1 cellular context compared by ENCODE assay signal in genomic region chr3:4421121-4421520, GRCh38.
A peak's percentile ranks its signal among the peaks of the same experiment; 100 is the strongest.
TF ChIP-seq lines count a peak whose summit lies in the region.

No MANE protein-coding gene starts in this region.

TF ChIP-seq in K562, 482 proteins besides CTCF, POLR2A, EP300 and RAD21 (continued from another document and continues in another):
- TF ChIP-seq, protein P1, sequence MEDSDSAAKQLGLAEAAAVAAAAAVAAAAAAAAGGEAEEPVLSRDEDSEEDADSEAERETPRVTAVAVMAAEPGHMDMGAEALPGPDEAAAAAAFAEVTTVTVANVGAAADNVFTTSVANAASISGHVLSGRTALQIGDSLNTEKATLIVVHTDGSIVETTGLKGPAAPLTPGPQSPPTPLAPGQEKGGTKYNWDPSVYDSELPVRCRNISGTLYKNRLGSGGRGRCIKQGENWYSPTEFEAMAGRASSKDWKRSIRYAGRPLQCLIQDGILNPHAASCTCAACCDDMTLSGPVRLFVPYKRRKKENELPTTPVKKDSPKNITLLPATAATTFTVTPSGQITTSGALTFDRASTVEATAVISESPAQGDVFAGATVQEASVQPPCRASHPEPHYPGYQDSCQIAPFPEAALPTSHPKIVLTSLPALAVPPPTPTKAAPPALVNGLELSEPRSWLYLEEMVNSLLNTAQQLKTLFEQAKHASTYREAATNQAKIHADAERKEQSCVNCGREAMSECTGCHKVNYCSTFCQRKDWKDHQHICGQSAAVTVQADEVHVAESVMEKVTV (CRISPR knock-in tag; IDR thresholded peaks at IDR 0.05): no peak
- TF ChIP-seq EP400 (IDR thresholded peaks at IDR 0.05) (no peak), ZNF280B (CRISPR knock-in tag; IDR thresholded peaks at IDR 0.05) (no peak), SMAD1 (IDR thresholded peaks at IDR 0.05; ENCODE audit: low read depth, low read length, partially characterized antibody) (no peak), ZNF592 (IDR thresholded peaks at IDR 0.05) (peak; percentile 34; the same call in 1 of the 2 replicates), SRSF9 (IDR thresholded peaks at IDR 0.05; ENCODE audit: borderline replicate concordance, low read depth, low read length) (no peak), E2F1 (CRISPR knock-in tag; IDR thresholded peaks at IDR 0.05) (no peak), PHB (CRISPR knock-in tag; IDR thresholded peaks at IDR 0.05) (no peak), ZNF444 (CRISPR knock-in tag; IDR thresholded peaks at IDR 0.05) (no peak), THRAP3 (IDR thresholded peaks at IDR 0.05; ENCODE audit: borderline replicate concordance) (no peak), RFX7 (CRISPR knock-in tag; IDR thresholded peaks at IDR 0.05) (no peak), FOXJ3 (CRISPR knock-in tag; IDR thresholded peaks at IDR 0.05) (no peak), ZNF57 (CRISPR knock-in tag; IDR thresholded peaks at IDR 0.05) (no peak), FOXK2 (conservative IDR thresholded peaks at IDR 0.05 in 1 of 2, IDR thresholded peaks at IDR 0.05 in 1 of 2; ENCODE audit: low read depth in 2 of 2) (peak in 1 of 2 experiments; percentile 30; a peak in 2 of 4 replicates), NR2C1 (IDR thresholded peaks at IDR 0.05) (no peak), NR2C1 (tag; IDR thresholded peaks at IDR 0.05) (peak; percentile 36; the same call in 1 of the 2 replicates), PCBP2 (IDR thresholded peaks at IDR 0.05; ENCODE audit: low read depth, low read length, poor library complexity, severe bottlenecking) (no peak), STAT5B (CRISPR knock-in tag; IDR thresholded peaks at IDR 0.05) (no peak), ZNF584 (CRISPR knock-in tag; IDR thresholded peaks at IDR 0.05; ENCODE audit: low read depth) (no peak), CBFA2T3 (IDR thresholded peaks at IDR 0.05) (peak; percentile 44; the same call in 1 of the 2 replicates), EWSR1 (IDR thresholded peaks at IDR 0.05; ENCODE audit: borderline replicate concordance, low read depth, partially characterized antibody) (no peak), TRIM28 (IDR thresholded peaks at IDR 0.05) (no peak), NR3C1 (CRISPR knock-in tag; IDR thresholded peaks at IDR 0.05) (no peak), ZNF253 (CRISPR knock-in tag; conservative IDR thresholded peaks at IDR 0.05) (no peak), MIER1 (IDR thresholded peaks at IDR 0.05; ENCODE audit: low read depth) (no peak), SPI1 (IDR thresholded peaks at IDR 0.05; ENCODE audit: borderline replicate concordance, low read depth, low read length) (no peak), DACH1 (IDR thresholded peaks at IDR 0.05; ENCODE audit: partially characterized antibody) (no peak), NR2C2 (CRISPR knock-in tag; IDR thresholded peaks at IDR 0.05) (no peak), NR2C2 (tag; IDR thresholded peaks at IDR 0.05) (peak; percentile 76), ZNF347 (CRISPR knock-in tag; IDR thresholded peaks at IDR 0.05; ENCODE audit: low read depth) (no peak), MYNN (IDR thresholded peaks at IDR 0.05) (no peak), MYNN (CRISPR knock-in tag; IDR thresholded peaks at IDR 0.05) (no peak), HNRNPUL1 (IDR thresholded peaks at IDR 0.05; ENCODE audit: low read length) (no peak), KLF13 (tag; IDR thresholded peaks at IDR 0.05; ENCODE audit: borderline replicate concordance, low read depth) (no peak), SOX6 (IDR thresholded peaks at IDR 0.05) (0 out of 2 replicates have a peak, but pooled peaks have one; percentile 10), NRF1 (conservative IDR thresholded peaks at IDR 0.05 in 1 of 2, IDR thresholded peaks at IDR 0.05 in 1 of 2) (no peak), ZKSCAN1 (IDR thresholded peaks at IDR 0.05; ENCODE audit: low read depth, low read length) (no peak), ZNF316 (IDR thresholded peaks at IDR 0.05) (peak; percentile 86), MCM3 (IDR thresholded peaks at IDR 0.05) (no peak), CTBP1 (IDR thresholded peaks at IDR 0.05; ENCODE audit: borderline replicate concordance) (no peak), ZNF217 (CRISPR knock-in tag; IDR thresholded peaks at IDR 0.05) (no peak), TAF7 (tag; IDR thresholded peaks at IDR 0.05) (no peak), SP1 (CRISPR knock-in tag; IDR thresholded peaks at IDR 0.05) (no peak)
- TF ChIP-seq, protein P2, sequence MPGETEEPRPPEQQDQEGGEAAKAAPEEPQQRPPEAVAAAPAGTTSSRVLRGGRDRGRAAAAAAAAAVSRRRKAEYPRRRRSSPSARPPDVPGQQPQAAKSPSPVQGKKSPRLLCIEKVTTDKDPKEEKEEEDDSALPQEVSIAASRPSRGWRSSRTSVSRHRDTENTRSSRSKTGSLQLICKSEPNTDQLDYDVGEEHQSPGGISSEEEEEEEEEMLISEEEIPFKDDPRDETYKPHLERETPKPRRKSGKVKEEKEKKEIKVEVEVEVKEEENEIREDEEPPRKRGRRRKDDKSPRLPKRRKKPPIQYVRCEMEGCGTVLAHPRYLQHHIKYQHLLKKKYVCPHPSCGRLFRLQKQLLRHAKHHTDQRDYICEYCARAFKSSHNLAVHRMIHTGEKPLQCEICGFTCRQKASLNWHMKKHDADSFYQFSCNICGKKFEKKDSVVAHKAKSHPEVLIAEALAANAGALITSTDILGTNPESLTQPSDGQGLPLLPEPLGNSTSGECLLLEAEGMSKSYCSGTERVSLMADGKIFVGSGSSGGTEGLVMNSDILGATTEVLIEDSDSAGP (CRISPR knock-in tag; IDR thresholded peaks at IDR 0.05): no peak
- TF ChIP-seq, protein P3, sequence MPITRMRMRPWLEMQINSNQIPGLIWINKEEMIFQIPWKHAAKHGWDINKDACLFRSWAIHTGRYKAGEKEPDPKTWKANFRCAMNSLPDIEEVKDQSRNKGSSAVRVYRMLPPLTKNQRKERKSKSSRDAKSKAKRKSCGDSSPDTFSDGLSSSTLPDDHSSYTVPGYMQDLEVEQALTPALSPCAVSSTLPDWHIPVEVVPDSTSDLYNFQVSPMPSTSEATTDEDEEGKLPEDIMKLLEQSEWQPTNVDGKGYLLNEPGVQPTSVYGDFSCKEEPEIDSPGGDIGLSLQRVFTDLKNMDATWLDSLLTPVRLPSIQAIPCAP (CRISPR knock-in tag; IDR thresholded peaks at IDR 0.05; ENCODE audit: borderline replicate concordance): no peak
- TF ChIP-seq, protein P4, sequence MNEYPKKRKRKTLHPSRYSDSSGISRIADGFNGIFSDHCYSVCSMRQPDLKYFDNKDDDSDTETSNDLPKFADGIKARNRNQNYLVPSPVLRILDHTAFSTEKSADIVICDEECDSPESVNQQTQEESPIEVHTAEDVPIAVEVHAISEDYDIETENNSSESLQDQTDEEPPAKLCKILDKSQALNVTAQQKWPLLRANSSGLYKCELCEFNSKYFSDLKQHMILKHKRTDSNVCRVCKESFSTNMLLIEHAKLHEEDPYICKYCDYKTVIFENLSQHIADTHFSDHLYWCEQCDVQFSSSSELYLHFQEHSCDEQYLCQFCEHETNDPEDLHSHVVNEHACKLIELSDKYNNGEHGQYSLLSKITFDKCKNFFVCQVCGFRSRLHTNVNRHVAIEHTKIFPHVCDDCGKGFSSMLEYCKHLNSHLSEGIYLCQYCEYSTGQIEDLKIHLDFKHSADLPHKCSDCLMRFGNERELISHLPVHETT (CRISPR knock-in tag; conservative IDR thresholded peaks at IDR 0.05 in 1 of 2, IDR thresholded peaks at IDR 0.05 in 1 of 2): no peak
- TF ChIP-seq, protein P5, sequence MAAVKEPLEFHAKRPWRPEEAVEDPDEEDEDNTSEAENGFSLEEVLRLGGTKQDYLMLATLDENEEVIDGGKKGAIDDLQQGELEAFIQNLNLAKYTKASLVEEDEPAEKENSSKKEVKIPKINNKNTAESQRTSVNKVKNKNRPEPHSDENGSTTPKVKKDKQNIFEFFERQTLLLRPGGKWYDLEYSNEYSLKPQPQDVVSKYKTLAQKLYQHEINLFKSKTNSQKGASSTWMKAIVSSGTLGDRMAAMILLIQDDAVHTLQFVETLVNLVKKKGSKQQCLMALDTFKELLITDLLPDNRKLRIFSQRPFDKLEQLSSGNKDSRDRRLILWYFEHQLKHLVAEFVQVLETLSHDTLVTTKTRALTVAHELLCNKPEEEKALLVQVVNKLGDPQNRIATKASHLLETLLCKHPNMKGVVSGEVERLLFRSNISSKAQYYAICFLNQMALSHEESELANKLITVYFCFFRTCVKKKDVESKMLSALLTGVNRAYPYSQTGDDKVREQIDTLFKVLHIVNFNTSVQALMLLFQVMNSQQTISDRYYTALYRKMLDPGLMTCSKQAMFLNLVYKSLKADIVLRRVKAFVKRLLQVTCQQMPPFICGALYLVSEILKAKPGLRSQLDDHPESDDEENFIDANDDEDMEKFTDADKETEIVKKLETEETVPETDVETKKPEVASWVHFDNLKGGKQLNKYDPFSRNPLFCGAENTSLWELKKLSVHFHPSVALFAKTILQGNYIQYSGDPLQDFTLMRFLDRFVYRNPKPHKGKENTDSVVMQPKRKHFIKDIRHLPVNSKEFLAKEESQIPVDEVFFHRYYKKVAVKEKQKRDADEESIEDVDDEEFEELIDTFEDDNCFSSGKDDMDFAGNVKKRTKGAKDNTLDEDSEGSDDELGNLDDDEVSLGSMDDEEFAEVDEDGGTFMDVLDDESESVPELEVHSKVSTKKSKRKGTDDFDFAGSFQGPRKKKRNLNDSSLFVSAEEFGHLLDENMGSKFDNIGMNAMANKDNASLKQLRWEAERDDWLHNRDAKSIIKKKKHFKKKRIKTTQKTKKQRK (IDR thresholded peaks at IDR 0.05; ENCODE audit: borderline replicate concordance, low read depth, low read length): no peak
- TF ChIP-seq, protein P6, sequence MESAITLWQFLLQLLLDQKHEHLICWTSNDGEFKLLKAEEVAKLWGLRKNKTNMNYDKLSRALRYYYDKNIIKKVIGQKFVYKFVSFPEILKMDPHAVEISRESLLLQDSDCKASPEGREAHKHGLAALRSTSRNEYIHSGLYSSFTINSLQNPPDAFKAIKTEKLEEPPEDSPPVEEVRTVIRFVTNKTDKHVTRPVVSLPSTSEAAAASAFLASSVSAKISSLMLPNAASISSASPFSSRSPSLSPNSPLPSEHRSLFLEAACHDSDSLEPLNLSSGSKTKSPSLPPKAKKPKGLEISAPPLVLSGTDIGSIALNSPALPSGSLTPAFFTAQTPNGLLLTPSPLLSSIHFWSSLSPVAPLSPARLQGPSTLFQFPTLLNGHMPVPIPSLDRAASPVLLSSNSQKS (CRISPR knock-in tag; IDR thresholded peaks at IDR 0.05): no peak
